In the genomic region with DNA sequence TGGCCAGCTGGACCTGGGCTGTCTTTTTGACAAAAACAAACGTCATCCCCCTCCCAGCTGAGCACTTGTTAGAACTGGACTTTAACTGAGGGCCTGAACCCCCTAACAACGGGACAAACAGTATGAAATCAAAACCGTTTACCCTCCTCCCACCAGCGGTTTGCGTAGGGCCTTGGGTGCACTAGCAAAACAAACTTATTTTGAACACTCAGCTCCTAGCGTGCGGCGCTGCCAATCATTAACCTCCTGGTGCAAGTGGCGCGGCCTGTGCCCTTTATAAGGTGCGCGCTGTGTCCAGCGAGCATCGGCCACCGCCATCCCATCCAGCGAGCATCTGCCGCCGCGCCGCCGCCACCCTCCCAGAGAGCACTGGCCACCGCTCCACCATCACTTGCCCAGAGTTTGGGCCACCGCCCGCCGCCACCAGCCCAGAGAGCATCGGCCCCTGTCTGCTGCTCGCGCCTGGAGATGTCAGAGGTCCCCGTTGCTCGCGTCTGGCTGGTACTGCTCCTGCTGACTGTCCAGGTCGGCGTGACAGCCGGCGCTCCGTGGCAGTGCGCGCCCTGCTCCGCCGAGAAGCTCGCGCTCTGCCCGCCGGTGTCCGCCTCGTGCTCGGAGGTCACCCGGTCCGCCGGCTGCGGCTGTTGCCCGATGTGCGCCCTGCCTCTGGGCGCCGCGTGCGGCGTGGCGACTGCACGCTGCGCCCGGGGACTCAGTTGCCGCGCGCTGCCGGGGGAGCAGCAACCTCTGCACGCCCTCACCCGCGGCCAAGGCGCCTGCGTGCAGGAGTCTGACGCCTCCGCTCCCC, we compare ENCODE assay signal across 8 cellular contexts. TPM values are rescaled to one million over a fixed set of nuclear protein-coding genes. Genes with fewer than 3 reads are reported as not detected.
DNase-seq lines count a peak whose midpoint lies in the region; ATAC-seq and TF ChIP-seq lines count a peak whose summit lies in the region.

A gene (plus strand): TSS at position 304 of the 808 bp plus-strand sequence. CDS start 165 bp downstream, at position 469.

- H4K8ac ChIP-seq in mesenchymal stem cell (ENCODE audit: low read length), result peak within 1 kb of the TSS; percentile 73

- TF ChIP-seq CTCF in AG04449 (IDR thresholded peaks at IDR 0.05; ENCODE audit: insufficient read depth, low read length, missing control alignments), result no peak
- no peak for TF ChIP-seq CTCF in LNCaP clone FGC (IDR thresholded peaks at IDR 0.05; ENCODE audit: control insufficient read depth, extremely low read depth, insufficient read depth)

- H3K79me1 ChIP-seq in mesenchymal stem cell (replicated peaks; ENCODE audit: low read length, poor library complexity, severe bottlenecking), result no peaks in the 10 kb centered on the region

- POLR2A ChIA-PET in AG04449 (lab: Yijun Ruan, JAX), result interaction anchor here (1.1 kb wide), 1 partner anchor 33 kb away, joined by 7 read pairs; a partner anchor contains a TSS

- H3K27ac ChIP-seq in duodenal mucosa (ENCODE audit: low read depth, low read length) (no peak within 1 kb of the TSS), mesenchymal stem cell (ENCODE audit: low read length, poor library complexity, severe bottlenecking) (no peak within 1 kb of the TSS)

- H3K9me3 ChIP-seq in duodenal mucosa (ENCODE audit: control insufficient read depth in 1 of 2, low read length in 2 of 2), result no peaks in the 10 kb centered on the region
- H3K9me3 ChIP-seq in mesenchymal stem cell (ENCODE audit: control insufficient read depth, low read length), result no peaks in the 10 kb centered on the region

- peak within 1 kb of the TSS in 1 of 2 experiments; percentile 12 for H2BK12ac ChIP-seq in mesenchymal stem cell (ENCODE audit: low read length in 2 of 2)

- H3K4me1 ChIP-seq in duodenal mucosa (ENCODE audit: control insufficient read depth in 1 of 2, insufficient read depth in 2 of 2, low read length in 2 of 2) (no peaks in the 10 kb centered on the region), mesenchymal stem cell (ENCODE audit: control insufficient read depth, insufficient read depth, low read depth, low read length) (peaks cover 27% of the 10 kb centered on the region)

- peak within 1 kb of the TSS; percentile 16 to 55 for H3K18ac ChIP-seq in mesenchymal stem cell (ENCODE audit: low read depth in 1 of 2, low read length in 2 of 2)

- H3K36me3 ChIP-seq in duodenal mucosa (ENCODE audit: control insufficient read depth in 1 of 2, insufficient read depth in 2 of 2, low read length in 2 of 2) (no peaks in the 10 kb centered on the region), mesenchymal stem cell (ENCODE audit: control insufficient read depth in 1 of 2, insufficient read depth in 2 of 2, low read depth in 1 of 2, low read length in 2 of 2) (no peaks in the 10 kb centered on the region)

- H3K14ac ChIP-seq in mesenchymal stem cell (ENCODE audit: low read length in 2 of 2), result peak within 1 kb of the TSS in 1 of 2 experiments; percentile 11

- H3K23ac ChIP-seq in mesenchymal stem cell (ENCODE audit: low read length in 2 of 2), result peak within 1 kb of the TSS in 1 of 2 experiments; percentile 23

- DNase-seq in AG04449 (ENCODE audit: low read depth, low spot score), result no peak
- no peak for DNase-seq in LNCaP clone FGC (ENCODE audit: low read depth)
- peak; percentile 44 for DNase-seq in mesenchymal stem cell
- DNase-seq in globus pallidus (ENCODE audit: low spot score), result no peak
- DNase-seq in amniotic stem cell (lab: John Stamatoyannopoulos, UW), result no peak
- DNase-seq in activated effector memory CD4-positive, alpha-beta T cell treated with anti-CD3 and anti-CD28 coated beads, Interleukin-2, amount 50 U/mL, for 16 hours, result no peak

- no peak within 1 kb of the TSS for H2BK5ac ChIP-seq in mesenchymal stem cell (ENCODE audit: low read depth, low read length, poor library complexity, severe bottlenecking)

- peak within 1 kb of the TSS; percentile 54 for H3K4me3 ChIP-seq in AG04449 (ENCODE audit: low read depth, low read length)
- peak within 1 kb of the TSS; percentile 6; the same call in 1 of the 2 replicates for H3K4me3 ChIP-seq in LNCaP clone FGC (ENCODE audit: low read depth, low read length)
- H3K4me3 ChIP-seq in duodenal mucosa (ENCODE audit: low read depth in 1 of 2, low read length in 2 of 2), result peak within 1 kb of the TSS; percentile 11 to 45
- H3K4me3 ChIP-seq in mesenchymal stem cell (ENCODE audit: insufficient read depth in 1 of 2, low read depth in 1 of 2, low read length in 2 of 2), result peak within 1 kb of the TSS; percentile 58 to 66

- no peak within 1 kb of the TSS for H2BK15ac ChIP-seq in mesenchymal stem cell (ENCODE audit: low read depth, poor library complexity, severe bottlenecking)

- no peak within 1 kb of the TSS for H3K4ac ChIP-seq in mesenchymal stem cell (ENCODE audit: low read depth in 1 of 2, low read length in 2 of 2)

- WGBS in mesenchymal stem cell, result 14% methylated on average over 44 of the region's 73 CpGs

- H2BK120ac ChIP-seq in mesenchymal stem cell (ENCODE audit: low read depth, low read length), result no peak within 1 kb of the TSS

- H3K4me2 ChIP-seq in mesenchymal stem cell (ENCODE audit: low read length, poor library complexity, severe bottlenecking), result peak within 1 kb of the TSS; percentile 91

- H2AFZ ChIP-seq in mesenchymal stem cell (ENCODE audit: low read depth, low read length), result peak within 1 kb of the TSS; percentile 44

- peak within 1 kb of the TSS; percentile 11 for H2AK5ac ChIP-seq in mesenchymal stem cell (ENCODE audit: low read length, severe bottlenecking)

- H3K9ac ChIP-seq in duodenal mucosa (ENCODE audit: low read depth in 1 of 2, low read length in 2 of 2) (no peak within 1 kb of the TSS), mesenchymal stem cell (ENCODE audit: low read length) (no peak within 1 kb of the TSS)

- H4K91ac ChIP-seq in mesenchymal stem cell (ENCODE audit: low read length), result no peak within 1 kb of the TSS

- H3K27me3 ChIP-seq in duodenal mucosa (ENCODE audit: control insufficient read depth in 1 of 2, insufficient read depth in 2 of 2, low read length in 2 of 2), result peaks cover 27 to 41% of the 10 kb centered on the region in 2 donors
- peaks cover 0 to 49% of the 10 kb centered on the region in 2 experiments for H3K27me3 ChIP-seq in mesenchymal stem cell (ENCODE audit: control insufficient read depth in 1 of 2, insufficient read depth in 1 of 2, low read length in 2 of 2)

- ATAC-seq in HG02970 (IDR thresholded peaks at IDR 0.05; ENCODE audit: low FRiP score, unreplicated experiment), result no peak

- CTCF ChIA-PET in AG04449 (lab: Yijun Ruan, JAX), result interaction anchor here (1.1 to 5.0 kb wide), 10 partner anchors 10 to 1378 kb away, joined by 3 to 63 read pairs (median 4); no protein-coding TSS in a partner anchor

RNA-seq across cellular contexts. Expression of the gene that starts here (rescaled TPM):
- polyA plus RNA-seq in mesenchymal stem cell (2013, experiment 1 of 2), result 0.33 TPM
- 0.32 TPM for polyA plus RNA-seq in mesenchymal stem cell (2013, experiment 2 of 2)

Comparison
In these comparisons a context has a peak if more than half of its experiments do, and no peak if none do; other contexts are left out.
1. H3K4me3 ChIP-seq: peak in every context shown above with its lines; median percentile 62 in mesenchymal stem cell; 54 in AG04449; 28 in duodenal mucosa; 6 in LNCaP clone FGC.